31 cellular contexts compared by ENCODE assay signal in genomic region chr19:41909706-41910105, GRCh38. TPM values are rescaled to one million over a fixed set of nuclear protein-coding genes. Genes with fewer than 3 reads are reported as not detected.
"Had no signal": no experiment of that assay in that cellular context is flagged by ENCODE, and none has a peak within 500 bp of the region (broad histone marks: within the 10 kb centered on the region; RNA-seq: fewer than 3 reads in every experiment).

No MANE protein-coding gene starts in this region.

- H3K9me3 ChIP-seq: adrenal gland, body of pancreas, left lung, lower lobe of right lung, right lobe of liver, thoracic aorta had no signal

- H3K4me3 Mint-ChIP-seq: activated CD4-positive, alpha-beta T cell treated with anti-CD3 and anti-CD28 coated beads for 36 hours; activated CD8-positive, alpha-beta memory T cell treated with anti-CD3 and anti-CD28 coated beads, Interleukin-2, amount 10 ng/mL, durations not matched to agents 7 days and 5 days; activated CD8-positive, alpha-beta T cell treated with anti-CD3 and anti-CD28 coated beads, Interleukin-2, amount 10 ng/mL, durations not matched to agents 7 days and 5 days; activated naive CD8-positive, alpha-beta T cell treated with anti-CD3 and anti-CD28 coated beads for 36 hours; activated T-cell treated with anti-CD3 and anti-CD28 coated beads, Interleukin-2, amount 50 U/mL, for 72 hours; nephron; stimulated activated naive CD8-positive, alpha-beta T cell treated with anti-CD3 and anti-CD28 coated beads, Interleukin-15, Interleukin-2, amounts not matched to agents 100 ng/mL and 50 ng/mL, for 24 hours; T-helper 2 cell treated with Interferon-gamma antibody and Interleukin-4, amounts not matched to agents 5 μg/mL and 100 μg/mL, for 36 hours had no signal

- H3K9me3 Mint-ChIP-seq: activated naive CD8-positive, alpha-beta T cell treated with anti-CD3 and anti-CD28 coated beads for 36 hours; activated T-cell treated with anti-CD3 and anti-CD28 coated beads, Interleukin-2, amount 50 U/mL, for 72 hours; nephron; stimulated activated naive CD8-positive, alpha-beta T cell treated with anti-CD3 and anti-CD28 coated beads, Interleukin-15, Interleukin-2, amounts not matched to agents 100 ng/mL and 50 ng/mL, for 24 hours; T-helper 2 cell treated with Interferon-gamma antibody and Interleukin-4, amounts not matched to agents 5 μg/mL and 100 μg/mL, for 36 hours had no signal

- H3K4me1 ChIP-seq: adrenal gland, left lung, right lobe of liver had no signal

- H3K4me3 ChIP-seq: adrenal gland, body of pancreas, cardiac muscle cell, coronary artery, dorsolateral prefrontal cortex, left lung, lower lobe of right lung, right lobe of liver, thoracic aorta had no signal

- H3K27ac Mint-ChIP-seq: activated CD4-positive, alpha-beta T cell treated with anti-CD3 and anti-CD28 coated beads for 36 hours; activated CD8-positive, alpha-beta T cell treated with anti-CD3 and anti-CD28 coated beads, Interleukin-2, amount 10 ng/mL, durations not matched to agents 7 days and 5 days; activated T-cell treated with anti-CD3 and anti-CD28 coated beads, Interleukin-2, amount 50 U/mL, for 72 hours; nephron; stimulated activated naive CD8-positive, alpha-beta T cell treated with anti-CD3 and anti-CD28 coated beads, Interleukin-15, Interleukin-2, amounts not matched to agents 100 ng/mL and 50 ng/mL, for 24 hours; T-helper 2 cell treated with Interferon-gamma antibody and Interleukin-4, amounts not matched to agents 5 μg/mL and 100 μg/mL, for 36 hours had no signal

- DNase-seq: activated CD4-positive, alpha-beta T cell treated with anti-CD3 and anti-CD28 coated beads for 36 hours; activated CD4-positive, CD25-positive, alpha-beta regulatory T cell; activated CD8-positive, alpha-beta memory T cell treated with anti-CD3 and anti-CD28 coated beads, Interleukin-2, amount 10 ng/mL, durations not matched to agents 7 days and 5 days; activated CD8-positive, alpha-beta T cell treated with anti-CD3 and anti-CD28 coated beads, Interleukin-2, amount 10 ng/mL, durations not matched to agents 7 days and 5 days; activated naive CD4-positive, alpha-beta T cell; activated naive CD8-positive, alpha-beta T cell treated with anti-CD3 and anti-CD28 coated beads for 36 hours; activated T-cell treated with anti-CD3 and anti-CD28 coated beads for 4 hours; activated T-cell treated with anti-CD3 and anti-CD28 coated beads, Interleukin-2, amount 50 U/mL, for 72 hours; adrenal gland; aorta; body of pancreas; cerebellar nuclear complex; dorsolateral prefrontal cortex; effector memory CD4-positive, alpha-beta T cell; erythroblast; head of caudate nucleus; left lung; lower lobe of right lung; mesenchymal stem cell; right lobe of liver; stimulated activated CD4-positive, alpha-beta T cell treated with anti-CD3 and anti-CD28 coated beads, Interleukin-2, amount 100 ng/mL, for 48 hours; trophoblast cell had no signal

- H3K36me3 ChIP-seq: cardiac muscle cell had no signal

- H3K27me3 ChIP-seq: adrenal gland, right lobe of liver had no signal

- H3K27ac ChIP-seq: adrenal gland, body of pancreas, cardiac muscle cell, coronary artery, dorsolateral prefrontal cortex, left lung, lower lobe of right lung, right lobe of liver, thoracic aorta had no signal

- FAIRE-seq: urothelium cell line had no signal

- ATAC-seq: activated CD4-positive, alpha-beta T cell treated with anti-CD3 and anti-CD28 coated beads for 36 hours; activated CD8-positive, alpha-beta memory T cell treated with anti-CD3 and anti-CD28 coated beads, Interleukin-2, amount 10 ng/mL, durations not matched to agents 7 days and 5 days; activated CD8-positive, alpha-beta T cell treated with anti-CD3 and anti-CD28 coated beads, Interleukin-2, amount 10 ng/mL, durations not matched to agents 7 days and 5 days; activated T-cell treated with anti-CD3 and anti-CD28 coated beads, Interleukin-2, amount 50 U/mL, for 72 hours; body of pancreas; left lung; lower lobe of right lung had no signal

RNA-seq across cellular contexts. Expression of gene ERFL, which starts 18.5 kb away (rescaled TPM):
- total RNA-seq: adrenal gland, body of pancreas, fibroblast of villous mesenchyme, right lobe of liver, skeletal muscle tissue had no signal

RNA-seq across cellular contexts. Expression of gene CD79A, which starts 32.6 kb away (rescaled TPM):
- total RNA-seq: body of pancreas, cardiac muscle cell, fibroblast of villous mesenchyme, thoracic aorta had no signal
